ENCODE assay signal across 1 cellular context in genomic region chr20:53652090-53652858, GRCh38.
A peak's percentile ranks its signal among the peaks of the same experiment; 100 is the strongest.
TF ChIP-seq lines count a peak whose summit lies in the region.

No MANE protein-coding gene starts in this region.

TF ChIP-seq in HepG2, 621 proteins besides CTCF, POLR2A, EP300 and RAD21 (continued from another document and continues in another):
- TF ChIP-seq MXD4 (CRISPR knock-in tag; IDR thresholded peaks at IDR 0.05), result peak; percentile 59
- TF ChIP-seq ZNF615 (CRISPR knock-in tag; IDR thresholded peaks at IDR 0.05; ENCODE audit: borderline replicate concordance), result peak; percentile 85; the same call in 1 of the 2 replicates
- TF ChIP-seq HNF1B (CRISPR knock-in tag; IDR thresholded peaks at IDR 0.05), result peak; percentile 34; the same call in 1 of the 2 replicates
- no peak for TF ChIP-seq ZNF44 (CRISPR knock-in tag; IDR thresholded peaks at IDR 0.05)
- TF ChIP-seq NCOA2 (CRISPR knock-in tag; IDR thresholded peaks at IDR 0.05), result peak; percentile 91
- 0 out of 2 replicates have a peak, but pooled peaks have one; percentile 38 for TF ChIP-seq ZNF670 (CRISPR knock-in tag; IDR thresholded peaks at IDR 0.05; ENCODE audit: borderline replicate concordance)
- TF ChIP-seq MEIS1 (CRISPR knock-in tag; IDR thresholded peaks at IDR 0.05; ENCODE audit: borderline replicate concordance), result peak; percentile 94
- peak; percentile 97 for TF ChIP-seq SIX4 (CRISPR knock-in tag; IDR thresholded peaks at IDR 0.05)
- 0 out of 2 replicates have a peak, but pooled peaks have one; percentile 55 for TF ChIP-seq IRX3 (CRISPR knock-in tag; IDR thresholded peaks at IDR 0.05; ENCODE audit: borderline replicate concordance, low read depth)
- TF ChIP-seq XBP1 (CRISPR knock-in tag; IDR thresholded peaks at IDR 0.05), result 0 out of 2 replicates have a peak, but pooled peaks have one; percentile 16
- peak; percentile 58 for TF ChIP-seq RFX3 (CRISPR knock-in tag; IDR thresholded peaks at IDR 0.05)
- peak; percentile 70; the same call in 1 of the 2 replicates for TF ChIP-seq MIER3 (CRISPR knock-in tag; IDR thresholded peaks at IDR 0.05; ENCODE audit: borderline replicate concordance)
- TF ChIP-seq SMAD3 (CRISPR knock-in tag; IDR thresholded peaks at IDR 0.05), result peak; percentile 90
- TF ChIP-seq TFDP1 (CRISPR knock-in tag; IDR thresholded peaks at IDR 0.05; ENCODE audit: borderline replicate concordance), result peak; percentile 55
- peak; percentile 88 for TF ChIP-seq HMG20B (CRISPR knock-in tag; conservative IDR thresholded peaks at IDR 0.05)
- TF ChIP-seq ZNF713 (CRISPR knock-in tag; IDR thresholded peaks at IDR 0.05), result 0 out of 2 replicates have a peak, but pooled peaks have one; percentile 51
- peak; percentile 77 for TF ChIP-seq ZNF792 (CRISPR knock-in tag; IDR thresholded peaks at IDR 0.05)
- 0 out of 2 replicates have a peak, but pooled peaks have one; percentile 34 for TF ChIP-seq ZNF766 (CRISPR knock-in tag; IDR thresholded peaks at IDR 0.05; ENCODE audit: borderline replicate concordance)
- no peak for TF ChIP-seq TAF15 (IDR thresholded peaks at IDR 0.05; ENCODE audit: low read depth, low read length, poor library complexity, severe bottlenecking)
- peak; percentile 75 for TF ChIP-seq THAP11 (CRISPR knock-in tag; IDR thresholded peaks at IDR 0.05)
- TF ChIP-seq SSRP1 (CRISPR knock-in tag; IDR thresholded peaks at IDR 0.05), result 0 out of 2 replicates have a peak, but pooled peaks have one; percentile 36
- peak; percentile 50; the same call in 1 of the 2 replicates for TF ChIP-seq ZNF205 (CRISPR knock-in tag; IDR thresholded peaks at IDR 0.05)
- TF ChIP-seq HHEX (CRISPR knock-in tag; IDR thresholded peaks at IDR 0.05), result 0 out of 2 replicates have a peak, but pooled peaks have one; percentile 14
- TF ChIP-seq HNRNPUL1 (IDR thresholded peaks at IDR 0.05; ENCODE audit: low read depth, low read length), result no peak; the same call in 1 of the 2 replicates
- peak; percentile 79; the same call in 1 of the 2 replicates for TF ChIP-seq NR2F2 (IDR thresholded peaks at IDR 0.05; ENCODE audit: borderline replicate concordance, low read depth)
- TF ChIP-seq RNF219 (CRISPR knock-in tag; IDR thresholded peaks at IDR 0.05), result peak; percentile 95
- peak; percentile 92 for TF ChIP-seq DMAP1 (CRISPR knock-in tag; IDR thresholded peaks at IDR 0.05)
- TF ChIP-seq ZNF274 (CRISPR knock-in tag; IDR thresholded peaks at IDR 0.05), result no peak
- TF ChIP-seq NCOA1 (CRISPR knock-in tag; IDR thresholded peaks at IDR 0.05), result peak; percentile 71; the same call in 1 of the 2 replicates
- TF ChIP-seq ZSCAN31 (CRISPR knock-in tag; IDR thresholded peaks at IDR 0.05; ENCODE audit: low read depth), result 0 out of 2 replicates have a peak, but pooled peaks have one; percentile 28
- peak; percentile 60; the same call in 1 of the 2 replicates for TF ChIP-seq ESRRA (CRISPR knock-in tag; IDR thresholded peaks at IDR 0.05; ENCODE audit: low read depth)
- peak; percentile 89 for TF ChIP-seq HDAC1 (CRISPR knock-in tag; IDR thresholded peaks at IDR 0.05)
- 0 out of 2 replicates have a peak, but pooled peaks have one; percentile 43 for TF ChIP-seq ZNF772 (CRISPR knock-in tag; IDR thresholded peaks at IDR 0.05)
- peak; percentile 99 for TF ChIP-seq GZF1 (CRISPR knock-in tag; IDR thresholded peaks at IDR 0.05)
- TF ChIP-seq ZNF292 (CRISPR knock-in tag; IDR thresholded peaks at IDR 0.05; ENCODE audit: borderline replicate concordance, low read depth), result 0 out of 2 replicates have a peak, but pooled peaks have one; percentile 69
- no peak for TF ChIP-seq PAX8 (CRISPR knock-in tag; IDR thresholded peaks at IDR 0.05; ENCODE audit: borderline replicate concordance)
- no peak for TF ChIP-seq ZNF101 (CRISPR knock-in tag; IDR thresholded peaks at IDR 0.05; ENCODE audit: borderline replicate concordance, low read depth)
- TF ChIP-seq MLX (CRISPR knock-in tag; IDR thresholded peaks at IDR 0.05), result peak; percentile 81; the same call in 1 of the 2 replicates
- TF ChIP-seq HMG20A (CRISPR knock-in tag; IDR thresholded peaks at IDR 0.05; ENCODE audit: borderline replicate concordance), result peak; percentile 80; the same call in 1 of the 2 replicates
- no peak for TF ChIP-seq ZNF672 (CRISPR knock-in tag; IDR thresholded peaks at IDR 0.05)
- no peak for TF ChIP-seq ZNF10 (CRISPR knock-in tag; IDR thresholded peaks at IDR 0.05; ENCODE audit: borderline replicate concordance, low read depth)
- peak; percentile 51; the same call in 1 of the 2 replicates for TF ChIP-seq ATF7-NPFF (CRISPR knock-in tag; IDR thresholded peaks at IDR 0.05; ENCODE audit: low read depth)
- no peak for TF ChIP-seq ZNF451 (CRISPR knock-in tag; IDR thresholded peaks at IDR 0.05)
- no peak for TF ChIP-seq ZMAT5 (CRISPR knock-in tag; IDR thresholded peaks at IDR 0.05; ENCODE audit: borderline replicate concordance, low read depth)
- peak; percentile 75 for TF ChIP-seq PHF5A (CRISPR knock-in tag; IDR thresholded peaks at IDR 0.05; ENCODE audit: low read depth, unreplicated experiment)
- TF ChIP-seq SNAPC4 (CRISPR knock-in tag; IDR thresholded peaks at IDR 0.05), result 0 out of 2 replicates have a peak, but pooled peaks have one; percentile 58
- peak; percentile 85; the same call in 1 of the 2 replicates for TF ChIP-seq KLF12 (CRISPR knock-in tag; IDR thresholded peaks at IDR 0.05; ENCODE audit: borderline replicate concordance)
- TF ChIP-seq ATF1 (CRISPR knock-in tag; IDR thresholded peaks at IDR 0.05), result peak; percentile 91
- peak; percentile 97; the same call in 1 of the 2 replicates for TF ChIP-seq ZGPAT (CRISPR knock-in tag; IDR thresholded peaks at IDR 0.05)
- 0 out of 2 replicates have a peak, but pooled peaks have one; percentile 37 for TF ChIP-seq MLXIP (CRISPR knock-in tag; IDR thresholded peaks at IDR 0.05; ENCODE audit: borderline replicate concordance)
- TF ChIP-seq ZNF121 (CRISPR knock-in tag; IDR thresholded peaks at IDR 0.05), result peak; percentile 36; the same call in 1 of the 2 replicates
- no peak for TF ChIP-seq PLRG1 (conservative IDR thresholded peaks at IDR 0.05)
- TF ChIP-seq RELA (CRISPR knock-in tag; IDR thresholded peaks at IDR 0.05), result peak; percentile 60; the same call in 1 of the 2 replicates
- TF ChIP-seq FOXP1 (IDR thresholded peaks at IDR 0.05), result 0 out of 2 replicates have a peak, but pooled peaks have one; percentile 3
- peak; percentile 81 for TF ChIP-seq FOXP1 (CRISPR knock-in tag; IDR thresholded peaks at IDR 0.05)
